8 cellular contexts compared by ENCODE assay signal in genomic region chr19:47296036-47296435, GRCh38. TPM values are rescaled to one million over a fixed set of nuclear protein-coding genes. Genes with fewer than 3 reads are reported as not detected.
A peak's percentile ranks its signal among the peaks of the same experiment; 100 is the strongest.
DNase-seq lines count a peak whose midpoint lies in the region; ATAC-seq and TF ChIP-seq lines count a peak whose summit lies in the region.

No MANE protein-coding gene starts in this region.

- H3K27ac Mint-ChIP-seq in CD4-positive, alpha-beta memory T cell = no peak overlapping the region

- CTCF ChIA-PET in CD4-positive, alpha-beta memory T cell (lab: Charles Lee; ENCODE audit: partially characterized antibody) = interaction anchor here (0.6 to 8.3 kb wide), 15 partner anchors 9 to 258 kb away, joined by 3 to 96 read pairs (median 5); partner anchors contain the start of gene DHX34

- no peak overlapping the region for H3K4me3 Mint-ChIP-seq in CD4-positive, alpha-beta memory T cell

- no peaks in the 10 kb centered on the region for H3K36me3 ChIP-seq in CD4-positive, alpha-beta memory T cell (ENCODE audit: insufficient read depth, low read length)
- H3K36me3 ChIP-seq in lung (ENCODE audit: control insufficient read depth in 2 of 2, insufficient read depth in 2 of 2, low read length in 2 of 2) = no peaks in the 10 kb centered on the region

- peaks cover 2 to 9% (median 4%) of the 10 kb centered on the region in 4 donors for H3K4me1 Mint-ChIP-seq in CD4-positive, alpha-beta memory T cell

- no peaks in the 10 kb centered on the region for H3K9me3 ChIP-seq in CD4-positive, alpha-beta memory T cell (ENCODE audit: control insufficient read depth in 1 of 2, low read length in 2 of 2)
- H3K9me3 ChIP-seq in lung (ENCODE audit: control insufficient read depth in 2 of 2, insufficient read depth in 1 of 2, low read length in 1 of 2) = no peaks in the 10 kb centered on the region

- DNase-seq in CD4-positive, alpha-beta memory T cell = peak; percentile 75 to 80 (median 77)
- DNase-seq in HK-2 (ENCODE audit: unreplicated experiment) (peak; percentile 73), NCI-H748 treated with DMSO at 0.1 percent for 48 hours (lab: John Stamatoyannopoulos, UW) (peak; percentile 89), dorsolateral prefrontal cortex (peak in 8 of 10 donors; percentile 28 to 85 (median 70)), lung (ENCODE audit: low spot score) (peak; percentile 87)
- DNase-seq in activated CD4-positive, alpha-beta T cell treated with anti-CD3 and anti-CD28 coated beads, Interleukin-2, amount 50 U/mL, for 48 hours = peak; percentile 73 to 83
- DNase-seq in stimulated activated CD8-positive, alpha-beta memory T cell treated with anti-CD3 and anti-CD28 coated beads, Interleukin-15, amount 100 ng/mL, for 1 hour (ENCODE audit: low read depth) = peak; percentile 66

- ATAC-seq in lung (ENCODE audit: insufficient read depth, low FRiP score) (no peak), HG02885 (IDR thresholded peaks at IDR 0.05; ENCODE audit: poor library complexity, unreplicated experiment) (no peak)

- POLR2A ChIA-PET in CD4-positive, alpha-beta memory T cell (lab: Charles Lee; ENCODE audit: partially characterized antibody) = interaction anchor here (0.6 to 0.8 kb wide), 2 partner anchors 95 to 567 kb away, joined by 3 read pairs; no protein-coding TSS in a partner anchor

- H3K27ac ChIP-seq in CD4-positive, alpha-beta memory T cell (ENCODE audit: low read depth, low read length) = no peak overlapping the region
- H3K27ac ChIP-seq in dorsolateral prefrontal cortex (no peak overlapping the region), lung (ENCODE audit: low read depth in 1 of 2, low read length in 1 of 2) (no peak overlapping the region)

- WGBS in lung, 2 donors = 20 to 24% methylated on average over 12 of the region's 12 CpGs

- peaks cover 5% of the 10 kb centered on the region for H3K4me1 ChIP-seq in CD4-positive, alpha-beta memory T cell (ENCODE audit: insufficient read depth, low read length)
- H3K4me1 ChIP-seq in lung (ENCODE audit: control insufficient read depth in 2 of 2, insufficient read depth in 2 of 2, low read length in 2 of 2) = no peaks in the 10 kb centered on the region

- peaks cover 0 to 4% of the 10 kb centered on the region in 2 donors for H3K36me3 Mint-ChIP-seq in CD4-positive, alpha-beta memory T cell

- no peak overlapping the region for H3K4me3 ChIP-seq in CD4-positive, alpha-beta memory T cell (ENCODE audit: low read length in 2 of 2)
- H3K4me3 ChIP-seq in dorsolateral prefrontal cortex = no peak overlapping the region
- no peak overlapping the region for H3K4me3 ChIP-seq in lung

- no peaks in the 10 kb centered on the region for H3K27me3 ChIP-seq in CD4-positive, alpha-beta memory T cell (ENCODE audit: insufficient read depth, low read length)
- no peaks in the 10 kb centered on the region for H3K27me3 ChIP-seq in dorsolateral prefrontal cortex
- H3K27me3 ChIP-seq in lung (ENCODE audit: control insufficient read depth, insufficient read depth) = no peaks in the 10 kb centered on the region

- intact Hi-C loops in CD4-positive, alpha-beta memory T cell (cut with micrococcal nuclease) = loop anchor here (1.0 kb wide), 2 partner anchors 95 to 131 kb away; no protein-coding TSS in a partner anchor
- intact Hi-C loops in dorsolateral prefrontal cortex (cut with DNase I) = loop anchor here in 1 of 2 donors (10.0 kb wide), 1 partner anchor 409 kb away; no protein-coding TSS in a partner anchor

- peak; percentile 69 to 90 (median 81) for TF ChIP-seq CTCF in dorsolateral prefrontal cortex (IDR thresholded peaks at IDR 0.05 in 54 of 56, conservative IDR thresholded peaks at IDR 0.05 in 2 of 56; ENCODE audit: low read depth in 1 of 56, partially characterized antibody in 56 of 56)
- peak; percentile 72 for TF ChIP-seq CTCF in lung (IDR thresholded peaks at IDR 0.05; ENCODE audit: control extremely low read depth, extremely low read depth)

- H3K9me3 Mint-ChIP-seq in CD4-positive, alpha-beta memory T cell = no peaks in the 10 kb centered on the region

- H3K27me3 Mint-ChIP-seq in CD4-positive, alpha-beta memory T cell = no peaks in the 10 kb centered on the region

RNA-seq across cellular contexts. Expression of gene C5AR1, which starts 13.6 kb away (rescaled TPM):
- total RNA-seq in CD4-positive, alpha-beta memory T cell = 1 to 10 TPM; 4.1 to 4.6 TPM
- polyA plus RNA-seq in CD4-positive, alpha-beta memory T cell = not detected
- total RNA-seq in dorsolateral prefrontal cortex (10 to 100 TPM in 11 of 120 experiments, 1 to 10 TPM in 108, under 1 TPM in 1; 0.67 to 19.3 (median 5.1) TPM), lung (10 to 100 TPM in 1 of 2 donors, 1 to 10 TPM in 1; 9.6 to 81.2 TPM)
- 100 to 1,000 TPM in 1 of 2 donors, 1 to 10 TPM in 1; 9.4 to 156 TPM for polyA plus RNA-seq in lung

RNA-seq across cellular contexts. Expression of gene INAFM1, which starts 21.4 kb away (rescaled TPM):
- total RNA-seq in CD4-positive, alpha-beta memory T cell = 10 to 100 TPM; 15.1 to 16.7 TPM
- polyA plus RNA-seq in CD4-positive, alpha-beta memory T cell = 1 to 10 TPM; 1.8 to 1.9 TPM
- total RNA-seq in dorsolateral prefrontal cortex (10 to 100 TPM; 13.1 to 31.8 (median 18.3) TPM), lung (10 to 100 TPM in 1 of 2 donors, 1 to 10 TPM in 1; 2.4 to 33.5 TPM)
- polyA plus RNA-seq in lung = 10 to 100 TPM; 12.0 to 12.1 TPM

RNA-seq across cellular contexts. Expression of gene C5AR2, which starts 35.9 kb away (rescaled TPM):
- 1 to 10 TPM; 2.1 to 2.9 TPM for total RNA-seq in CD4-positive, alpha-beta memory T cell
- polyA plus RNA-seq in CD4-positive, alpha-beta memory T cell = under 1 TPM; 0.10 to 0.11 TPM
- total RNA-seq in dorsolateral prefrontal cortex (1 to 10 TPM in 102 of 120 experiments, under 1 TPM in 18; 0.35 to 4.8 (median 1.8) TPM), lung (10 to 100 TPM in 1 of 2 donors, 1 to 10 TPM in 1; 2.7 to 12.6 TPM)
- 10 to 100 TPM in 1 of 2 donors, 1 to 10 TPM in 1; 1.0 to 17.4 TPM for polyA plus RNA-seq in lung

RNA-seq across cellular contexts. Expression of gene CCDC9, which starts 39.7 kb away (rescaled TPM):
- 10 to 100 TPM; 39.5 to 40.4 TPM for total RNA-seq in CD4-positive, alpha-beta memory T cell
- 10 to 100 TPM in 1 of 2 donors, 1 to 10 TPM in 1; 4.6 to 11.9 TPM for polyA plus RNA-seq in CD4-positive, alpha-beta memory T cell
- total RNA-seq in dorsolateral prefrontal cortex = 10 to 100 TPM; 13.8 to 39.6 (median 24.0) TPM
- 10 to 100 TPM; 17.5 to 44.5 TPM for total RNA-seq in lung
- polyA plus RNA-seq in lung = 10 to 100 TPM; 30.0 to 39.1 TPM

RNA-seq across cellular contexts. Expression of gene DHX34, which starts 53.1 kb away (rescaled TPM):
- total RNA-seq in CD4-positive, alpha-beta memory T cell = 10 to 100 TPM; 26.5 to 27.3 TPM
- 1 to 10 TPM; 1.7 to 7.4 TPM for polyA plus RNA-seq in CD4-positive, alpha-beta memory T cell
- total RNA-seq in dorsolateral prefrontal cortex (10 to 100 TPM in 118 of 120 experiments, 1 to 10 TPM in 2; 9.9 to 34.7 (median 16.9) TPM), lung (10 to 100 TPM; 14.8 to 18.2 TPM)
- polyA plus RNA-seq in lung = 10 to 100 TPM; 13.5 to 24.2 TPM
